8 cellular contexts compared by ENCODE assay signal in genomic region chr2:158969162-158969716, GRCh38. TPM values are rescaled to one million over a fixed set of nuclear protein-coding genes. Genes with fewer than 3 reads are reported as not detected.
DNase-seq lines count a peak whose midpoint lies in the region; ATAC-seq and TF ChIP-seq lines count a peak whose summit lies in the region.

No MANE protein-coding gene starts in this region.

- H3K4ac ChIP-seq in neuronal stem cell (ENCODE audit: low read length), result no peak overlapping the region

- intact Hi-C loops in activated CD4-positive, alpha-beta T cell treated with anti-CD3 and anti-CD28 coated beads for 36 hours (cut with DNase I, micrococcal nuclease), result loop anchor here in 1 of 2 experiments (5.0 kb wide), 1 partner anchor 318 kb away; the partner anchor contains the start of gene WDSUB1
- intact Hi-C loops in esophagus squamous epithelium (cut with DNase I), result no loop called here

- H3K4me2 ChIP-seq in neuronal stem cell (ENCODE audit: insufficient read depth, low read length, poor library complexity, severe bottlenecking), result peak overlapping the region; percentile 99

- no peaks in the 10 kb centered on the region for H3K9me3 Mint-ChIP-seq in activated CD4-positive, alpha-beta T cell treated with anti-CD3 and anti-CD28 coated beads for 36 hours (ENCODE audit: low read depth)

- H3K27ac ChIP-seq in RWPE1 (peak overlapping the region; percentile 97), esophagus squamous epithelium (peak overlapping the region; percentile 89 to 93 (median 90)), neuronal stem cell (replicated peaks; ENCODE audit: low read length) (no peak overlapping the region)

- H3K4me3 Mint-ChIP-seq in activated CD4-positive, alpha-beta T cell treated with anti-CD3 and anti-CD28 coated beads for 36 hours, result peak overlapping the region; percentile 74

- TF ChIP-seq POLR2A in esophagus squamous epithelium (IDR thresholded peaks at IDR 0.05), result no peak

- no peak overlapping the region for H4K8ac ChIP-seq in neuronal stem cell (ENCODE audit: low read depth, low read length)

- no peak overlapping the region for H3K14ac ChIP-seq in neuronal stem cell (ENCODE audit: low read length)

- no peaks in the 10 kb centered on the region for H3K9me3 ChIP-seq in esophagus squamous epithelium
- no peaks in the 10 kb centered on the region for H3K9me3 ChIP-seq in neuronal stem cell (replicated peaks in 1 of 2; ENCODE audit: control insufficient read depth in 2 of 2, insufficient read depth in 1 of 2, low read depth in 1 of 2, low read length in 2 of 2)

- H2BK120ac ChIP-seq in neuronal stem cell (ENCODE audit: low read depth, low read length), result no peak overlapping the region

- no peak overlapping the region for H4K91ac ChIP-seq in neuronal stem cell (ENCODE audit: low read depth, low read length, poor library complexity)

- H3K4me1 Mint-ChIP-seq in activated CD4-positive, alpha-beta T cell treated with anti-CD3 and anti-CD28 coated beads for 36 hours, result peaks cover 14% of the 10 kb centered on the region

- no peaks in the 10 kb centered on the region for H3K36me3 ChIP-seq in esophagus squamous epithelium
- H3K36me3 ChIP-seq in neuronal stem cell (replicated peaks in 1 of 2; ENCODE audit: control insufficient read depth in 2 of 2, insufficient read depth in 2 of 2, low read length in 2 of 2), result no peaks in the 10 kb centered on the region

- no peak overlapping the region for H2BK12ac ChIP-seq in neuronal stem cell (ENCODE audit: low read length)

- peak; percentile 11 for DNase-seq in activated CD4-positive, alpha-beta T cell treated with anti-CD3 and anti-CD28 coated beads for 36 hours
- DNase-seq in activated CD4-positive, alpha-beta T cell treated with anti-CD3 and anti-CD28 coated beads, Interleukin-2, amount 50 U/mL, for 1 hour, result no peak
- no peak for DNase-seq in RWPE1 (ENCODE audit: low spot score)
- no peak for DNase-seq in esophagus squamous epithelium (lab: John Stamatoyannopoulos, UW)
- peak; percentile 11 for DNase-seq in neuronal stem cell (ENCODE audit: low spot score)
- no peak for DNase-seq in midbrain (lab: John Stamatoyannopoulos, UW)
- no peak for DNase-seq in germinal center (ENCODE audit: low spot score)

- peaks cover 12 to 62% (median 29%) of the 10 kb centered on the region in 3 donors for H3K4me1 ChIP-seq in esophagus squamous epithelium
- peaks cover 6 to 21% of the 10 kb centered on the region in 2 donors for H3K4me1 ChIP-seq in neuronal stem cell (ENCODE audit: control insufficient read depth in 2 of 2, insufficient read depth in 1 of 2, low read depth in 1 of 2, low read length in 2 of 2)

- H2BK15ac ChIP-seq in neuronal stem cell (ENCODE audit: low read length), result peak overlapping the region; percentile 52

- CTCF ChIA-PET in activated CD4-positive, alpha-beta T cell treated with anti-CD3 and anti-CD28 coated beads for 36 hours (lab: Charles Lee), result interaction anchor here (0.5 to 1.6 kb wide), 2 partner anchors 11 to 150 kb away, joined by 3 to 5 read pairs; no protein-coding TSS in a partner anchor
- CTCF ChIA-PET in RWPE1 (lab: Yijun Ruan, JAX), result interaction anchor here (1.1 kb wide), 1 partner anchor 66 kb away, joined by 3 read pairs; no protein-coding TSS in a partner anchor

- no peak for ATAC-seq in activated CD4-positive, alpha-beta T cell treated with anti-CD3 and anti-CD28 coated beads for 36 hours
- no peak for ATAC-seq in GM18858 (IDR thresholded peaks at IDR 0.05; ENCODE audit: unreplicated experiment)

- WGBS in esophagus squamous epithelium, 2 donors, result 0 to 6% methylated on average over 8 to 9 of the region's 36 CpGs
- no CpG with 5 or more reads among the region's 36 CpGs for WGBS in neuronal stem cell (ENCODE audit: extremely low coverage in 2 of 2, insufficient read length in 2 of 2, insufficient replicate concordance in 1 of 2), 2 donors

- H3K79me1 ChIP-seq in neuronal stem cell (ENCODE audit: low read depth, low read length), result no peaks in the 10 kb centered on the region

- H2AFZ ChIP-seq in neuronal stem cell (ENCODE audit: low read length), result peak overlapping the region; percentile 92

- H3K27me3 ChIP-seq in esophagus squamous epithelium, result peaks cover 0 to 8% (median 0%) of the 10 kb centered on the region in 4 donors
- peaks cover 0 to 28% (median 8%) of the 10 kb centered on the region in 3 experiments for H3K27me3 ChIP-seq in neuronal stem cell (ENCODE audit: control insufficient read depth in 3 of 3, insufficient read depth in 3 of 3, low read depth in 1 of 3, low read length in 3 of 3)

- no peak overlapping the region for H3K23ac ChIP-seq in neuronal stem cell (ENCODE audit: low read depth, low read length, poor library complexity)

- H3K36me3 Mint-ChIP-seq in activated CD4-positive, alpha-beta T cell treated with anti-CD3 and anti-CD28 coated beads for 36 hours (ENCODE audit: low read depth), result no peaks in the 10 kb centered on the region

- H3K18ac ChIP-seq in neuronal stem cell (ENCODE audit: low read length), result peak overlapping the region; percentile 92

- H3K27me3 Mint-ChIP-seq in activated CD4-positive, alpha-beta T cell treated with anti-CD3 and anti-CD28 coated beads for 36 hours, result peaks cover 39% of the 10 kb centered on the region

- peak overlapping the region; percentile 54 for H3K9ac ChIP-seq in neuronal stem cell (ENCODE audit: low read depth, low read length, poor library complexity)

- no peak for TF ChIP-seq CTCF in RWPE1 (conservative IDR thresholded peaks at IDR 0.05; ENCODE audit: low read depth)
- no peak for TF ChIP-seq CTCF in esophagus squamous epithelium (IDR thresholded peaks at IDR 0.05)

- H3K4me3 ChIP-seq in esophagus squamous epithelium (peak overlapping the region; percentile 64 to 79 (median 75)), neuronal stem cell (ENCODE audit: low read length in 2 of 2) (peak overlapping the region; percentile 82 to 87)

- POLR2A ChIA-PET in activated CD4-positive, alpha-beta T cell treated with anti-CD3 and anti-CD28 coated beads for 36 hours (lab: Charles Lee), result interaction anchor here (0.7 kb wide), 1 partner anchor 1614 kb away, joined by 4 read pairs; no protein-coding TSS in a partner anchor
- POLR2A ChIA-PET in RWPE1 (lab: Yijun Ruan, JAX; ENCODE audit: low non-redundant PET), result interaction anchor here (1.7 kb wide), 1 partner anchor 13 kb away, joined by 5 read pairs; no protein-coding TSS in a partner anchor

- no peak overlapping the region for H2BK5ac ChIP-seq in neuronal stem cell (ENCODE audit: low read length)

- H2AK5ac ChIP-seq in neuronal stem cell (ENCODE audit: low read depth, low read length), result no peak overlapping the region

- H3K27ac Mint-ChIP-seq in activated CD4-positive, alpha-beta T cell treated with anti-CD3 and anti-CD28 coated beads for 36 hours, result no peak overlapping the region

RNA-seq across cellular contexts. Expression of gene TANC1, which starts 0.8 kb away (rescaled TPM):
- 1 to 10 TPM in 1 of 2 experiments, under 1 TPM in 1; 0.89 to 1.1 TPM for total RNA-seq in activated CD4-positive, alpha-beta T cell treated with anti-CD3 and anti-CD28 coated beads for 36 hours
- 10 to 100 TPM; 29.4 to 54.5 (median 42.2) TPM for total RNA-seq in esophagus squamous epithelium
- polyA plus RNA-seq in neuronal stem cell (2013, experiment 1 of 2), result 1.3 TPM
- polyA plus RNA-seq in neuronal stem cell (2013, experiment 2 of 2), result 1.2 TPM

Comparison
In these comparisons a context has a peak if more than half of its experiments do, and no peak if none do; other contexts are left out.
1. DNase-seq: peak in activated CD4-positive, alpha-beta T cell treated with anti-CD3 and anti-CD28 coated beads for 36 hours (single experiment) and neuronal stem cell (single experiment); none in activated CD4-positive, alpha-beta T cell treated with anti-CD3 and anti-CD28 coated beads, Interleukin-2, amount 50 U/mL, for 1 hour (single experiment), RWPE1 (single experiment), esophagus squamous epithelium (single experiment), midbrain (single experiment) and germinal center (single experiment).
2. RNA of gene TANC1, which starts 0.8 kb away (total RNA-seq): 29.4 to 54.5 TPM in esophagus squamous epithelium; 0.89 to 1.1 TPM in activated CD4-positive, alpha-beta T cell treated with anti-CD3 and anti-CD28 coated beads for 36 hours; every median in the first group is over 10 times any median in the second.